ENCODE assay signal across 9 cellular contexts in the genomic region with DNA sequence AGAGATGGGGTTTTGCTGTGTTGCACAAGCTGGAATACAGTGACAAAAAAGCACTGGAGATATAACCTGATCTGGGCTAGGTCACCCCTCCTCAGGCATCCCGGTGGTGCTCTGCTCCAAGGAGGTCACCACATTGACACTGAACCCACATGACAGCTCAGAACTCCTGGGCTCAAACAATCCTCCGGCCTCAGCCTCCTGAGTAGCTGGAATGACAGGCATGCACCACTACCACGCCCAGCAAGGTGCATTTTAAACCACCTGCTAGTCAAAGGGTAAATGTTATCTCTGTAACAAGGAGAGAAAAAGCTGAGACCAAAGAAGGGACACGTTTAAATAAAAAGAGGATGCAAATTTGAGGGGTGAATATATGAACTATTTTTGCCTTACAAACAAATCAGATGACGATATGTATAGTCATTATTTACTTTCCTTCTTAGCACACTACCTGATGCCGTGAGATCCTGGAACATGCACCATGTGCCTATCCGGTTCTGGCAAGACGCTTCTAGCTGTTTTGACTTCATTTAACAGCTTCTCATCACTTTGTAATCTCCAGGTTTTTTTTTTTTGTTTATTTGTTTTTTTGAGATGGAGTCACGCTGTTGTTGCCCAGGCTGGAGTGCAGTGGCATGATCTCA.
DNase-seq lines count a peak whose midpoint lies in the region; ATAC-seq and TF ChIP-seq lines count a peak whose summit lies in the region.
"Had no signal": no experiment of that assay in that cellular context is flagged by ENCODE, and none has a peak within 500 bp of the region (broad histone marks: within the 10 kb centered on the region; RNA-seq: fewer than 3 reads in every experiment).

No MANE protein-coding gene starts in this region.

- H3K27me3 Mint-ChIP-seq in nephron progenitor cell (ENCODE audit: low read depth, poor library complexity) = no peaks in the 10 kb centered on the region

- ATAC-seq in HG02763 (IDR thresholded peaks at IDR 0.05; ENCODE audit: unreplicated experiment) = peak; percentile 43

- H3K36me3 Mint-ChIP-seq in nephron progenitor cell (ENCODE audit: low read depth) = no peaks in the 10 kb centered on the region

- no peaks in the 10 kb centered on the region for H3K9me3 Mint-ChIP-seq in nephron progenitor cell

- H3K4me1 Mint-ChIP-seq in nephron progenitor cell = peaks cover 21% of the 10 kb centered on the region

- DNase-seq in SIG-M5 treated with dmso at 0.1 percent for 504 hours (lab: John Stamatoyannopoulos, UW; ENCODE audit: unreplicated experiment) (peak; percentile 20), SIG-M5 (lab: John Stamatoyannopoulos, UW) (no peak), NCI-H460 (ENCODE audit: extremely low read depth, low read depth) (peak; percentile 38), NCI-H1436 treated with DMSO at 0.1 percent for 48 hours (lab: John Stamatoyannopoulos, UW) (no peak), midbrain (lab: John Stamatoyannopoulos, UW) (no peak), MV-4-11 (lab: John Stamatoyannopoulos, UW) (no peak), nephron progenitor cell (no peak)
- DNase-seq: spleen had no signal

- H3K27ac Mint-ChIP-seq in nephron progenitor cell = no peak overlapping the region

- H3K4me3 Mint-ChIP-seq in nephron progenitor cell = no peak overlapping the region

- TF ChIP-seq CTCF in nephron progenitor cell (IDR thresholded peaks at IDR 0.05) = no peak

Comparison
In these comparisons a context has a peak if more than half of its experiments do, and no peak if none do; other contexts are left out.
1. DNase-seq: peak in SIG-M5 treated with dmso at 0.1 percent for 504 hours (single experiment) and NCI-H460 (single experiment); none in SIG-M5 (single experiment), NCI-H1436 treated with DMSO at 0.1 percent for 48 hours (single experiment), midbrain (single experiment), MV-4-11 (single experiment) and nephron progenitor cell (single experiment).